Comparison of ENCODE assay signal across 12 cellular contexts in the genomic region with DNA sequence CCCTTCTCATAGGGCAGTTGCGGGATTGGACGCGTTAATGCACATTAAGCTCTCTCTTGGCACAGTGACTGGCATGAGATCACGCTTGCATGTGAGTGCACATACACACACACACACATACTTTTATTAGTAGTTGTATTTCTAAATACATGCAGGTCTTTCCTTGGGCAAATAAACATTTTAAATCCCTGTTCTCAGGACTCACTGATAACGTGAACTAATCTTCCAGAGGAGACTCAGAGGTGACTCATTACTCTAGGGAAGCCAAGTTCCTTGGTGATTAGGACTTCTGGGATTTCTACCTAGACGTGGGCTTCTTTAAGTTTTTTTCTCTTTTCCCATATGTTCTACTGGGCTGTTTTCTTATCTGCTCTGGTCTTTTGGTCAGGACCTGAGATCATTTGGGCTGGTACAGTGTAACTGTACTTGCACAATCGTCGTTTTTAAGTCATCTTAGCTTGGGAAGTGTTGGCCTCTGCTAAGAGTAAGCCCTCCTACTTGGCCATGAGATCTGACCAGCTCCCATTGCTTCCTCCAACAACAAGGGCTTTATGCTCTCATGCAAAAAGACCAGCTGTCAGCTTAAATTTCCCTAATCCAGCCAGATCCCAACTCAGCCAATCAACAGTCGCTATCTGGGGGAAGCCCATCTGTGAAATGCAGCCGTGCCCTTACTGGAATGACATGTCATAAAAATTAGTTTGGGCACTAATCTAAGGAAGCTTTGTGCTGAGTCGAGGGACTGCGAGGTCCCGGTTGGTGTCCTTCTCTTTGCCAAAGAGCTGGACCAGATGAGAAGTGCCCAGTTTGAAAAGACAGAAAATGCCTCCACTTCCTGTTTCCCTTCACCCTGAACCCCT.
DNase-seq lines count a peak whose midpoint lies in the region; FAIRE-seq and TF ChIP-seq lines count a peak whose summit lies in the region.
"Had no signal": no experiment of that assay in that cellular context is flagged by ENCODE, and none has a peak within 500 bp of the region (broad histone marks: within the 10 kb centered on the region; RNA-seq: fewer than 3 reads in every experiment).

No MANE protein-coding gene starts in this region.

- no peak for FAIRE-seq in endothelial cell of umbilical vein (lab: Jason Lieb, UNC)

- TF ChIP-seq POLR2A in endothelial cell of umbilical vein (IDR thresholded peaks at IDR 0.05; ENCODE audit: low read depth, low read length): no peak

- H3K9ac ChIP-seq in endothelial cell of umbilical vein (replicated peaks; ENCODE audit: extremely low read depth, insufficient read depth, low read length): no peak overlapping the region

- H3K27me3 ChIP-seq in Caco-2 (replicated peaks; ENCODE audit: control insufficient read depth, insufficient read depth, low read length): no peaks in the 10 kb centered on the region
- H3K27me3 ChIP-seq in endothelial cell of umbilical vein (ENCODE audit: control insufficient read depth in 2 of 2, insufficient read depth in 2 of 2, low read length in 2 of 2): no peaks in the 10 kb centered on the region

- H3K27ac Mint-ChIP-seq in Caco-2 (ENCODE audit: unreplicated experiment): peak overlapping the region; percentile 77
- no peak overlapping the region for H3K27ac Mint-ChIP-seq in endothelial cell (ENCODE audit: unreplicated experiment)
- no peak overlapping the region for H3K27ac Mint-ChIP-seq in nephron progenitor cell
- H3K27ac Mint-ChIP-seq: activated CD4-positive, alpha-beta T cell treated with anti-CD3 and anti-CD28 coated beads, Interleukin-2, amount 10 ng/mL, durations not matched to agents 24 days and 14 days; natural killer cell had no signal

- no peaks in the 10 kb centered on the region for H3K27me3 Mint-ChIP-seq in Caco-2 (ENCODE audit: insufficient read depth, unreplicated experiment)
- no peaks in the 10 kb centered on the region for H3K27me3 Mint-ChIP-seq in endothelial cell (ENCODE audit: unreplicated experiment)
- no peaks in the 10 kb centered on the region for H3K27me3 Mint-ChIP-seq in nephron progenitor cell (ENCODE audit: low read depth, poor library complexity)
- H3K27me3 Mint-ChIP-seq: activated CD4-positive, alpha-beta T cell treated with anti-CD3 and anti-CD28 coated beads, Interleukin-2, amount 10 ng/mL, durations not matched to agents 24 days and 14 days had no signal

- H3K4me1 ChIP-seq in Caco-2 (peaks cover 96% of the 10 kb centered on the region), endothelial cell of umbilical vein (ENCODE audit: control insufficient read depth, extremely low read depth, insufficient read depth, low read length) (no peaks in the 10 kb centered on the region)

- POLR2A ChIA-PET in Caco-2 (lab: Charles Lee) (no interaction called here), endothelial cell of umbilical vein (lab: Charles Lee) (no interaction called here)

- H3K36me3 ChIP-seq in Caco-2 (ENCODE audit: control insufficient read depth, insufficient read depth, low read length) (no peaks in the 10 kb centered on the region), endothelial cell of umbilical vein (ENCODE audit: control insufficient read depth in 2 of 2, extremely low read depth in 1 of 2, insufficient read depth in 2 of 2, low read length in 2 of 2) (no peaks in the 10 kb centered on the region)

- dilution Hi-C loops in endothelial cell of umbilical vein (cut with MboI; ENCODE audit: extremely low pct_ligation_motif_present, low sequenced_read_pairs): no loop called here

- TF ChIP-seq CTCF in Caco-2 (IDR thresholded peaks at IDR 0.05; ENCODE audit: insufficient read depth in 1 of 2, low read depth in 1 of 2, low read length in 1 of 2, severe bottlenecking in 1 of 2, unreplicated experiment in 1 of 2) (no peak), endothelial cell of umbilical vein (IDR thresholded peaks at IDR 0.05; ENCODE audit: extremely low read depth in 1 of 2, insufficient read depth in 1 of 2, low read depth in 1 of 2, low read length in 2 of 2) (no peak), endothelial cell (IDR thresholded peaks at IDR 0.05; ENCODE audit: unreplicated experiment) (no peak), nephron progenitor cell (IDR thresholded peaks at IDR 0.05) (no peak)

- CTCF ChIA-PET in Caco-2 (lab: Charles Lee) (no interaction called here), endothelial cell of umbilical vein (lab: Charles Lee) (no interaction called here)

- no peaks in the 10 kb centered on the region for H3K36me3 Mint-ChIP-seq in Caco-2 (ENCODE audit: insufficient read depth, unreplicated experiment)
- H3K36me3 Mint-ChIP-seq in endothelial cell (ENCODE audit: low read depth, unreplicated experiment): no peaks in the 10 kb centered on the region
- H3K36me3 Mint-ChIP-seq in nephron progenitor cell (ENCODE audit: low read depth): no peaks in the 10 kb centered on the region
- H3K36me3 Mint-ChIP-seq: natural killer cell had no signal

- BruUV-seq in Caco-2 (replicated peaks; lab: Mats Ljungman, UMichigan) (no TSS peak), endothelial cell of umbilical vein (replicated peaks; lab: Mats Ljungman, UMichigan) (no TSS peak)

- H4K20me1 ChIP-seq in endothelial cell of umbilical vein (replicated peaks; ENCODE audit: control insufficient read depth, extremely low read depth, insufficient read depth, low read length): peaks cover 2% of the 10 kb centered on the region

- H3K27ac ChIP-seq in endothelial cell of umbilical vein (ENCODE audit: insufficient read depth, low read depth, low read length): no peak overlapping the region

- H2AFZ ChIP-seq in endothelial cell of umbilical vein (ENCODE audit: low read depth, low read length): no peak overlapping the region

- no peaks in the 10 kb centered on the region for H3K9me1 ChIP-seq in endothelial cell of umbilical vein (replicated peaks; ENCODE audit: control insufficient read depth, extremely low read depth, insufficient read depth, low read length)

- H3K4me2 ChIP-seq in endothelial cell of umbilical vein (ENCODE audit: insufficient read depth, low read length): no peak overlapping the region

- H3K4me3 ChIP-seq in Caco-2 (ENCODE audit: low read depth, low read length) (no peak overlapping the region), endothelial cell of umbilical vein (replicated peaks in 1 of 3; ENCODE audit: insufficient read depth in 1 of 3, low read depth in 1 of 3, low read length in 3 of 3) (no peak overlapping the region)

- no peaks in the 10 kb centered on the region for H3K9me3 Mint-ChIP-seq in Caco-2 (ENCODE audit: unreplicated experiment)
- H3K9me3 Mint-ChIP-seq in endothelial cell (ENCODE audit: unreplicated experiment): no peaks in the 10 kb centered on the region
- no peaks in the 10 kb centered on the region for H3K9me3 Mint-ChIP-seq in nephron progenitor cell
- H3K9me3 Mint-ChIP-seq: natural killer cell had no signal

- no peaks in the 10 kb centered on the region for H3K79me2 ChIP-seq in endothelial cell of umbilical vein (ENCODE audit: control insufficient read depth, insufficient read depth, low read length)

- H3K4me1 Mint-ChIP-seq in Caco-2 (ENCODE audit: low read depth, unreplicated experiment) (peaks cover 61% of the 10 kb centered on the region), endothelial cell (ENCODE audit: unreplicated experiment) (no peaks in the 10 kb centered on the region), nephron progenitor cell (peaks cover 71% of the 10 kb centered on the region)

- H3K9me3 ChIP-seq in Caco-2 (no peaks in the 10 kb centered on the region), endothelial cell of umbilical vein (replicated peaks; ENCODE audit: control insufficient read depth, insufficient read depth, low read length) (no peaks in the 10 kb centered on the region)

- H3K4me3 Mint-ChIP-seq in Caco-2 (ENCODE audit: unreplicated experiment): peak overlapping the region; percentile 2
- H3K4me3 Mint-ChIP-seq in endothelial cell (ENCODE audit: unreplicated experiment): no peak overlapping the region
- H3K4me3 Mint-ChIP-seq in nephron progenitor cell: no peak overlapping the region
- H3K4me3 Mint-ChIP-seq: activated CD4-positive, alpha-beta T cell treated with anti-CD3 and anti-CD28 coated beads, Interleukin-2, amount 10 ng/mL, durations not matched to agents 24 days and 14 days; natural killer cell had no signal

- intact Hi-C loops in Caco-2 (cut with micrococcal nuclease; ENCODE audit: unreplicated experiment) (loop anchor here (10.0 kb wide), 1 partner anchor 75 kb away; no protein-coding TSS in a partner anchor), endothelial cell of umbilical vein (cut with micrococcal nuclease) (no loop called here)

- DNase-seq in Caco-2 (peak; percentile 31 to 62), NCI-H226 (peak; percentile 98), endothelial cell of umbilical vein (ENCODE audit: low read depth, low spot score) (peak; percentile 43), nucleus accumbens (lab: John Stamatoyannopoulos, UW) (peak in 30 of 56 donors; percentile 4 to 62 (median 23)), endothelial cell (ENCODE audit: low spot score) (no peak), nephron progenitor cell (no peak)
- DNase-seq in stimulated activated CD4-positive, alpha-beta T cell treated with anti-CD3 and anti-CD28 coated beads, Interleukin-4, amount 100 ng/mL, for 24 hours: no peak
- no peak for DNase-seq in activated T-cell treated with anti-CD3 and anti-CD28 coated beads, Interleukin-2, amount 50 U/mL, for 48 hours
- DNase-seq: activated CD4-positive, alpha-beta T cell treated with anti-CD3 and anti-CD28 coated beads, Interleukin-2, amount 10 ng/mL, durations not matched to agents 24 days and 14 days; natural killer cell; NCI-H510A; stimulated activated naive CD4-positive, alpha-beta T cell treated with Interleukin-2 at 50 U/mL for 16 hours had no signal

TF ChIP-seq in endothelial cell of umbilical vein, 7 proteins besides CTCF, POLR2A, EP300 and RAD21:
- TF ChIP-seq FOS (IDR thresholded peaks at IDR 0.05; ENCODE audit: borderline replicate concordance, insufficient read depth, low read length): peak; percentile 29
- TF ChIP-seq MYC (IDR thresholded peaks at IDR 0.05; ENCODE audit: low read depth, low read length): no peak

Comparison
In these comparisons a context has a peak if more than half of its experiments do, and no peak if none do; other contexts are left out.
1. DNase-seq: peak in Caco-2 (2 of 2), NCI-H226 (single experiment), endothelial cell of umbilical vein (single experiment) and nucleus accumbens (30 of 56); none in endothelial cell (single experiment), nephron progenitor cell (single experiment), stimulated activated CD4-positive, alpha-beta T cell treated with anti-CD3 and anti-CD28 coated beads, Interleukin-4, amount 100 ng/mL, for 24 hours (single experiment) and activated T-cell treated with anti-CD3 and anti-CD28 coated beads, Interleukin-2, amount 50 U/mL, for 48 hours (0 of 2).